In genomic region chr15:30992073-30992363, GRCh38 we compare ENCODE assay signal across 8 cellular contexts. TPM values are rescaled to one million over a fixed set of nuclear protein-coding genes. Genes with fewer than 3 reads are reported as not detected.
DNase-seq lines count a peak whose midpoint lies in the region; ATAC-seq and TF ChIP-seq lines count a peak whose summit lies in the region.

No MANE protein-coding gene starts in this region.

- H3K9ac ChIP-seq in SU-DHL-6 (ENCODE audit: low read length): peak overlapping the region; percentile 80

- no peaks in the 10 kb centered on the region for H4K20me1 ChIP-seq in SU-DHL-6 (ENCODE audit: low read depth, low read length)

- H3K27me3 ChIP-seq in SU-DHL-6 (ENCODE audit: low read length): no peaks in the 10 kb centered on the region
- H3K27me3 ChIP-seq in foreskin keratinocyte: no peaks in the 10 kb centered on the region
- no peaks in the 10 kb centered on the region for H3K27me3 ChIP-seq in gastrocnemius medialis

- peak overlapping the region; percentile 43 for H3K27ac ChIP-seq in SU-DHL-6 (ENCODE audit: low read depth, low read length)
- peak overlapping the region; percentile 97 for H3K27ac ChIP-seq in foreskin keratinocyte
- peak overlapping the region; percentile 94 to 99 (median 96) for H3K27ac ChIP-seq in gastrocnemius medialis

- peaks cover 16% of the 10 kb centered on the region for H3K4me1 ChIP-seq in foreskin keratinocyte
- H3K4me1 ChIP-seq in gastrocnemius medialis: peaks cover 40 to 46% of the 10 kb centered on the region in 2 donors

- H3K79me2 ChIP-seq in SU-DHL-6 (ENCODE audit: insufficient read depth, low read length): peaks cover 10% of the 10 kb centered on the region; the same call in 1 of the 2 replicates

- no peaks in the 10 kb centered on the region for H3K9me2 ChIP-seq in SU-DHL-6 (replicated peaks; ENCODE audit: insufficient read depth, low read length)

- peak overlapping the region; percentile 95 for H3K4me3 ChIP-seq in SU-DHL-6 (ENCODE audit: insufficient read depth, low read length, poor library complexity, severe bottlenecking)
- peak overlapping the region; percentile 83 to 100 (median 92) for H3K4me3 ChIP-seq in gastrocnemius medialis

- intact Hi-C loops in gastrocnemius medialis (cut with DNase I; ENCODE audit: low total_unique reads): loop anchor here (5.0 to 10.0 kb wide), 4 partner anchors 70 to 373 kb away; partner anchors contain the start of gene KLF13

- no peak for TF ChIP-seq CTCF in SU-DHL-6 (IDR thresholded peaks at IDR 0.05; ENCODE audit: insufficient read depth, low read length, poor library complexity, severe bottlenecking)
- no peak for TF ChIP-seq CTCF in foreskin keratinocyte (conservative IDR thresholded peaks at IDR 0.05)
- TF ChIP-seq CTCF in gastrocnemius medialis (IDR thresholded peaks at IDR 0.05 in 4 of 5, conservative IDR thresholded peaks at IDR 0.05 in 1 of 5): no peak

- peak overlapping the region; percentile 87 for H3K4me3 Mint-ChIP-seq in T-helper 2 cell treated with Interferon-gamma antibody and Interleukin-4, amounts not matched to agents 5 μg/mL and 100 μg/mL, for 36 hours

- in situ Hi-C loops in gastrocnemius medialis (cut with MboI; ENCODE audit: low sequenced_read_pairs in 4 of 4): loop anchor here in 1 of 4 donors (25.0 kb wide), 1 partner anchor 370 kb away; no protein-coding TSS in a partner anchor

- H3K9me3 ChIP-seq in SU-DHL-6 (ENCODE audit: insufficient read depth, low read length): no peaks in the 10 kb centered on the region
- no peaks in the 10 kb centered on the region for H3K9me3 ChIP-seq in gastrocnemius medialis

- no peak for DNase-seq in T-helper 2 cell treated with Interferon-gamma antibody and Interleukin-4, amounts not matched to agents 5 μg/mL and 100 μg/mL, for 36 hours (ENCODE audit: low spot score)
- no peak for DNase-seq in T-helper 2 cell
- DNase-seq in foreskin keratinocyte: peak in 1 of 2 donors; percentile 14
- DNase-seq in gastrocnemius medialis: no peak
- DNase-seq in NCI-H345 (lab: John Stamatoyannopoulos, UW): no peak

- peaks cover 5% of the 10 kb centered on the region for H3K27me3 Mint-ChIP-seq in T-helper 2 cell treated with Interferon-gamma antibody and Interleukin-4, amounts not matched to agents 5 μg/mL and 100 μg/mL, for 36 hours (ENCODE audit: low read depth)

- H3K36me3 Mint-ChIP-seq in T-helper 2 cell treated with Interferon-gamma antibody and Interleukin-4, amounts not matched to agents 5 μg/mL and 100 μg/mL, for 36 hours (ENCODE audit: low read depth): peaks cover 3% of the 10 kb centered on the region

- ATAC-seq in foreskin keratinocyte: no peak
- peak in 1 of 2 donors; percentile 46 for ATAC-seq in gastrocnemius medialis
- ATAC-seq in HG03571 (IDR thresholded peaks at IDR 0.05; ENCODE audit: unreplicated experiment): no peak
- no peak for ATAC-seq in HG02759 (IDR thresholded peaks at IDR 0.05; ENCODE audit: unreplicated experiment)

- H3K9me3 Mint-ChIP-seq in T-helper 2 cell treated with Interferon-gamma antibody and Interleukin-4, amounts not matched to agents 5 μg/mL and 100 μg/mL, for 36 hours: no peaks in the 10 kb centered on the region

- TF ChIP-seq POLR2A in gastrocnemius medialis (IDR thresholded peaks at IDR 0.05): no peak

- peak overlapping the region; percentile 78 for H3K27ac Mint-ChIP-seq in T-helper 2 cell treated with Interferon-gamma antibody and Interleukin-4, amounts not matched to agents 5 μg/mL and 100 μg/mL, for 36 hours

- H3K4me1 Mint-ChIP-seq in T-helper 2 cell treated with Interferon-gamma antibody and Interleukin-4, amounts not matched to agents 5 μg/mL and 100 μg/mL, for 36 hours (ENCODE audit: low read depth): peaks cover 18% of the 10 kb centered on the region

- H2AFZ ChIP-seq in SU-DHL-6 (ENCODE audit: low read depth, low read length, severe bottlenecking): peak overlapping the region; percentile 90

- peaks cover 11% of the 10 kb centered on the region for H3F3A ChIP-seq in SU-DHL-6 (ENCODE audit: insufficient read depth)

- no peaks in the 10 kb centered on the region for H3K36me3 ChIP-seq in SU-DHL-6 (ENCODE audit: low read length)
- no peaks in the 10 kb centered on the region for H3K36me3 ChIP-seq in gastrocnemius medialis

- H3K4me2 ChIP-seq in SU-DHL-6 (ENCODE audit: low read depth, low read length, poor library complexity, severe bottlenecking): peak overlapping the region; percentile 79

RNA-seq across cellular contexts. Expression of gene MTMR10, which starts 0.6 kb away (rescaled TPM):
- total RNA-seq in foreskin keratinocyte (11.5 and 13.8 TPM in 2 replicates), gastrocnemius medialis (10 to 100 TPM; 36.6 to 63.4 (median 40.4) TPM)
- polyA plus RNA-seq in foreskin keratinocyte: 2.7 and 3.9 TPM in 2 replicates

Comparison
In these comparisons a context has a peak if more than half of its experiments do, and no peak if none do; other contexts are left out.
1. H3K27ac ChIP-seq: peak in every context shown above with its lines; median percentile 97 in foreskin keratinocyte; 96 in gastrocnemius medialis; 43 in SU-DHL-6.